Comparison of ENCODE assay signal across 31 cellular contexts in genomic region chr5:142167458-142167857, GRCh38. TPM values are rescaled to one million over a fixed set of nuclear protein-coding genes. Genes with fewer than 3 reads are reported as not detected.
A peak's percentile ranks its signal among the peaks of the same experiment; 100 is the strongest.
DNase-seq lines count a peak whose midpoint lies in the region; ATAC-seq, FAIRE-seq and TF ChIP-seq lines count a peak whose summit lies in the region.
"Had no signal": no experiment of that assay in that cellular context is flagged by ENCODE, and none has a peak within 500 bp of the region (broad histone marks: within the 10 kb centered on the region; RNA-seq: fewer than 3 reads in every experiment).

No MANE protein-coding gene starts in this region.

- H3K4me3 Mint-ChIP-seq in endodermal cell (no peak overlapping the region), type B pancreatic cell (no peak overlapping the region)
- H3K4me3 Mint-ChIP-seq: activated CD4-positive, alpha-beta T cell treated with anti-CD3 and anti-CD28 coated beads, Interleukin-2, amount 10 ng/mL, durations not matched to agents 24 days and 14 days; activated T-helper 1 cell treated with anti-CD3 and anti-CD28 coated beads, Interleukin-12 subunit alpha, Interleukin-12 subunit beta, Interleukin-2, Interleukin-4 antibody, amounts not matched to agents 30 ng/mL and 10 ng/mL and 1 ng/mL, durations not matched to agents 14 hours and 24 hours and 36 hours; central memory CD8-positive, alpha-beta T cell; IgD-negative memory B cell; mesothelial cell of epicardium; naive thymus-derived CD4-positive, alpha-beta T cell had no signal

- no peak overlapping the region for H3K27ac Mint-ChIP-seq in endodermal cell
- no peak overlapping the region for H3K27ac Mint-ChIP-seq in type B pancreatic cell
- H3K27ac Mint-ChIP-seq: activated CD4-positive, alpha-beta T cell treated with anti-CD3 and anti-CD28 coated beads, Interleukin-2, amount 10 ng/mL, durations not matched to agents 24 days and 14 days; activated T-helper 1 cell treated with anti-CD3 and anti-CD28 coated beads, Interleukin-12 subunit alpha, Interleukin-12 subunit beta, Interleukin-2, Interleukin-4 antibody, amounts not matched to agents 30 ng/mL and 10 ng/mL and 1 ng/mL, durations not matched to agents 14 hours and 24 hours and 36 hours; mesothelial cell of epicardium had no signal

- TF ChIP-seq POLR2A in HepG2 (IDR thresholded peaks at IDR 0.05; ENCODE audit: insufficient read depth in 1 of 2, low read depth in 2 of 2, low read length in 2 of 2) (no peak), right lobe of liver (IDR thresholded peaks at IDR 0.05) (no peak)

- H3K27ac ChIP-seq in HepG2 (ENCODE audit: extremely low read length, insufficient read depth, low read length) (no peak overlapping the region), right lobe of liver (no peak overlapping the region), PC-9 (no peak overlapping the region), endodermal cell (ENCODE audit: low read depth, low read length) (no peak overlapping the region)
- H3K27ac ChIP-seq: left lung, testis, vagina had no signal

- DNase-seq in HepG2 (ENCODE audit: low spot score) (no peak), right lobe of liver (no peak), PC-9 (no peak), endodermal cell (peak; percentile 54), type B pancreatic cell (ENCODE audit: extremely low spot score, unreplicated experiment) (no peak)
- DNase-seq in activated CD8-positive, alpha-beta memory T cell treated with anti-CD3 and anti-CD28 coated beads, Interleukin-2, amount 50 U/mL, for 4 hours = no peak
- DNase-seq: activated CD4-positive, alpha-beta T cell treated with anti-CD3 and anti-CD28 coated beads, Interleukin-2, amount 10 ng/mL, durations not matched to agents 24 days and 14 days; activated naive CD4-positive, alpha-beta T cell treated with anti-CD3 and anti-CD28 coated beads, Interleukin-2, amount 50 U/mL, for 16 hours; C1 segment of cervical spinal cord; hypothalamus; left lung; MM.1S; naive thymus-derived CD4-positive, alpha-beta T cell; NCI-H1417 treated with DMSO at 0.1 percent for 48 hours; NCI-H2107; NCI-H446 treated with DMSO at 0.1 percent for 48 hours; occipital lobe; SIG-M5; stimulated activated CD4-positive, alpha-beta T cell treated with anti-CD3 and anti-CD28 coated beads, Interleukin-4, amount 100 ng/mL, for 1 hour; stimulated activated naive CD4-positive, alpha-beta T cell treated with Interleukin-2 at 50 U/mL for 16 hours; T-helper 2 cell; testis had no signal

- H3K79me2 ChIP-seq in HepG2 (ENCODE audit: insufficient read depth, low read length) (no peaks in the 10 kb centered on the region), PC-9 (ENCODE audit: low read depth) (no peaks in the 10 kb centered on the region)

- POLR2A ChIA-PET in HepG2 (lab: Yijun Ruan, JAX) (no interaction called here), PC-9 (lab: Charles Lee; ENCODE audit: unreplicated experiment) (no interaction called here)

- ATAC-seq in HepG2 = no peak
- ATAC-seq in right lobe of liver = no peak
- ATAC-seq in GM18858 (IDR thresholded peaks at IDR 0.05; ENCODE audit: unreplicated experiment) = no peak
- no peak for ATAC-seq in HG03095 (IDR thresholded peaks at IDR 0.05; ENCODE audit: unreplicated experiment)
- ATAC-seq: left lung; naive thymus-derived CD4-positive, alpha-beta T cell had no signal

- H3K9me3 Mint-ChIP-seq in endodermal cell (no peaks in the 10 kb centered on the region), type B pancreatic cell (no peaks in the 10 kb centered on the region)
- H3K9me3 Mint-ChIP-seq: activated CD4-positive, alpha-beta T cell treated with anti-CD3 and anti-CD28 coated beads, Interleukin-2, amount 10 ng/mL, durations not matched to agents 24 days and 14 days; activated T-helper 1 cell treated with anti-CD3 and anti-CD28 coated beads, Interleukin-12 subunit alpha, Interleukin-12 subunit beta, Interleukin-2, Interleukin-4 antibody, amounts not matched to agents 30 ng/mL and 10 ng/mL and 1 ng/mL, durations not matched to agents 14 hours and 24 hours and 36 hours; central memory CD8-positive, alpha-beta T cell; IgD-negative memory B cell; mesothelial cell of epicardium had no signal

- H3K27me3 ChIP-seq in HepG2 (ENCODE audit: control insufficient read depth in 1 of 2, insufficient read depth in 2 of 2, low read length in 2 of 2) (no peaks in the 10 kb centered on the region), right lobe of liver (no peaks in the 10 kb centered on the region), PC-9 (ENCODE audit: insufficient read depth, low read depth) (no peaks in the 10 kb centered on the region), endodermal cell (ENCODE audit: control insufficient read depth, insufficient read depth, low read length, poor library complexity, severe bottlenecking) (no peaks in the 10 kb centered on the region)
- H3K27me3 ChIP-seq: left lung, testis, vagina had no signal

- TF ChIP-seq EP300 in HepG2 (IDR thresholded peaks at IDR 0.05; ENCODE audit: low read depth in 2 of 2, low read length in 2 of 2) = no peak
- no peak for TF ChIP-seq EP300 in HepG2 (CRISPR knock-in tag; IDR thresholded peaks at IDR 0.05; ENCODE audit: borderline replicate concordance)

- H3K9me2 ChIP-seq in PC-9 (ENCODE audit: insufficient read depth) = no peaks in the 10 kb centered on the region

- in situ Hi-C loops in HepG2 (cut with HindIII; ENCODE audit: extremely low pct_ligation_motif_present, low pct_unique_long_range_greater_than_20kb) = loop anchor here (25.0 kb wide), 1 partner anchor 145 kb away; no protein-coding TSS in a partner anchor

- H3K36me3 ChIP-seq in HepG2 (replicated peaks in 1 of 2; ENCODE audit: control insufficient read depth in 1 of 2, insufficient read depth in 2 of 2, low read length in 2 of 2) (no peaks in the 10 kb centered on the region), right lobe of liver (no peaks in the 10 kb centered on the region), PC-9 (ENCODE audit: low read depth) (no peaks in the 10 kb centered on the region), endodermal cell (ENCODE audit: control insufficient read depth, insufficient read depth, low read length) (no peaks in the 10 kb centered on the region)
- H3K36me3 ChIP-seq: HAP-1, left lung, vagina had no signal

- peaks cover 13% of the 10 kb centered on the region; the same call in 1 of the 2 replicates for H3F3A ChIP-seq in PC-9 (ENCODE audit: insufficient read depth, low read depth)

- FAIRE-seq in HepG2 (lab: Jason Lieb, UNC) = no peak
- FAIRE-seq: GM12892 had no signal

- TF ChIP-seq RAD21 in HepG2 (CRISPR knock-in tag; IDR thresholded peaks at IDR 0.05) = no peak

- H3K36me3 Mint-ChIP-seq in endodermal cell (ENCODE audit: low read depth) (peaks cover 2% of the 10 kb centered on the region), type B pancreatic cell (no peaks in the 10 kb centered on the region)
- H3K36me3 Mint-ChIP-seq: IgD-negative memory B cell, mesothelial cell of epicardium had no signal

- H3K4me3 ChIP-seq in HepG2 (replicated peaks in 1 of 3; ENCODE audit: insufficient read depth in 1 of 3, low read depth in 2 of 3, low read length in 3 of 3) = no peak overlapping the region
- H3K4me3 ChIP-seq in right lobe of liver = no peak overlapping the region
- no peak overlapping the region for H3K4me3 ChIP-seq in PC-9
- H3K4me3 ChIP-seq in endodermal cell (ENCODE audit: low read length) = no peak overlapping the region
- H3K4me3 ChIP-seq: HAP-1, left lung, testis, vagina had no signal

- WGBS in HepG2 (ENCODE audit: low lambda C conversion rate) = 96% methylated on average over 6 of the region's 6 CpGs
- 85% methylated on average over 6 of the region's 6 CpGs for WGBS in right lobe of liver (ENCODE audit: insufficient coverage, low coverage, low lambda C conversion rate, missing lambda C conversion rate)
- 97 to 100% methylated on average over 3 to 5 of the region's 6 CpGs for WGBS in endodermal cell (ENCODE audit: insufficient coverage in 1 of 2, insufficient read length in 1 of 2), 2 experiments

- H4K20me1 ChIP-seq in HepG2 (ENCODE audit: insufficient read depth, low read length) (no peaks in the 10 kb centered on the region), PC-9 (ENCODE audit: insufficient read depth) (no peaks in the 10 kb centered on the region)

- H3K4me1 ChIP-seq in HepG2 (ENCODE audit: insufficient read depth, low read length) (peaks cover 66% of the 10 kb centered on the region), right lobe of liver (peaks cover 0 to 3% (median 0%) of the 10 kb centered on the region in 4 donors), PC-9 (replicated peaks; ENCODE audit: insufficient read depth) (peaks cover 29% of the 10 kb centered on the region), endodermal cell (ENCODE audit: control insufficient read depth, insufficient read depth, low read length) (peaks cover 2% of the 10 kb centered on the region)
- H3K4me1 ChIP-seq: HAP-1, left lung, vagina had no signal

- no peak overlapping the region for H3K4me2 ChIP-seq in HepG2 (ENCODE audit: low read depth, low read length)
- no peak overlapping the region for H3K4me2 ChIP-seq in PC-9

- TF ChIP-seq CTCF in HepG2 (CRISPR knock-in tag; IDR thresholded peaks at IDR 0.05) = no peak
- no peak for TF ChIP-seq CTCF in right lobe of liver (IDR thresholded peaks at IDR 0.05)
- peak; percentile 31; the same call in 1 of the 2 replicates for TF ChIP-seq CTCF in PC-9 (conservative IDR thresholded peaks at IDR 0.05)
- peak; percentile 58 for TF ChIP-seq CTCF in endodermal cell (conservative IDR thresholded peaks at IDR 0.05)
- peak; percentile 36 for TF ChIP-seq CTCF in type B pancreatic cell (conservative IDR thresholded peaks at IDR 0.05)

- H3K27me3 Mint-ChIP-seq in endodermal cell (ENCODE audit: insufficient read depth) (no peaks in the 10 kb centered on the region), type B pancreatic cell (no peaks in the 10 kb centered on the region)
- H3K27me3 Mint-ChIP-seq: activated CD4-positive, alpha-beta T cell treated with anti-CD3 and anti-CD28 coated beads, Interleukin-2, amount 10 ng/mL, durations not matched to agents 24 days and 14 days had no signal

- CTCF ChIA-PET in HepG2 (lab: Yijun Ruan, JAX; ENCODE audit: low intra/inter-chr PET ratio, low total read pairs) (no interaction called here), PC-9 (lab: Charles Lee) (interaction anchor here (0.6 kb wide), 2 partner anchors 11 to 12 kb away, joined by 4 read pairs; no protein-coding TSS in a partner anchor)

- BruUV-seq in HepG2 (replicated peaks; lab: Mats Ljungman, UMichigan) = no TSS peak
- no TSS peak for BruUV-seq in PC-9 (replicated peaks; lab: Mats Ljungman, UMichigan)

- H3K9ac ChIP-seq in HepG2 (ENCODE audit: insufficient read depth, low read depth, low read length) (no peak overlapping the region), endodermal cell (ENCODE audit: extremely low read depth, low read length, poor library complexity, severe bottlenecking) (no peak overlapping the region)

- H2AFZ ChIP-seq in HepG2 (ENCODE audit: low read length) = no peak overlapping the region
- H2AFZ ChIP-seq in PC-9 = no peak overlapping the region

- no peaks in the 10 kb centered on the region for H3K9me3 ChIP-seq in HepG2 (ENCODE audit: low read length)
- no peaks in the 10 kb centered on the region for H3K9me3 ChIP-seq in right lobe of liver
- no peaks in the 10 kb centered on the region for H3K9me3 ChIP-seq in PC-9 (ENCODE audit: insufficient read depth, low read depth)
- no peaks in the 10 kb centered on the region for H3K9me3 ChIP-seq in endodermal cell (ENCODE audit: control insufficient read depth, low read length)
- H3K9me3 ChIP-seq: HAP-1, left lung, testis, vagina had no signal

- intact Hi-C loops in HepG2 (cut with micrococcal nuclease; ENCODE audit: unreplicated experiment) (loop anchor here (5.0 kb wide), 3 partner anchors 155 to 380 kb away; no protein-coding TSS in a partner anchor), right lobe of liver (cut with DNase I) (loop anchor here in 1 of 2 donors (10.0 kb wide), 1 partner anchor 377 kb away; no protein-coding TSS in a partner anchor), PC-9 (cut with micrococcal nuclease; ENCODE audit: unreplicated experiment) (loop anchor here (5.0 kb wide), 1 partner anchor 50 kb away; no protein-coding TSS in a partner anchor)

- H3K4me1 Mint-ChIP-seq in endodermal cell (peaks cover 61% of the 10 kb centered on the region), type B pancreatic cell (ENCODE audit: unreplicated experiment) (peaks cover 36% of the 10 kb centered on the region)
- H3K4me1 Mint-ChIP-seq: activated CD4-positive, alpha-beta T cell treated with anti-CD3 and anti-CD28 coated beads, Interleukin-2, amount 10 ng/mL, durations not matched to agents 24 days and 14 days; central memory CD8-positive, alpha-beta T cell; IgD-negative memory B cell had no signal

RNA-seq across cellular contexts. Expression of gene NDFIP1, which starts 58.9 kb away (rescaled TPM):
- 11.9 and 15.7 TPM in 2 replicates for total RNA-seq in HepG2 (2016; rRNA removed; fragmentation: Illumina TruSeq; extraction: Trizol)
- 3.2 and 4.3 TPM in 2 replicates for total RNA-seq in HepG2 (2016; cell fraction: cytosol; rRNA removed; fragmentation: Illumina TruSeq; extraction: Trizol; ENCODE audit: low read depth)
- total RNA-seq in HepG2 (2016; cell fraction: insoluble cytoplasmic fraction; rRNA removed; fragmentation: Illumina TruSeq; extraction: Trizol) = 11.6 and 16.8 TPM in 2 replicates
- total RNA-seq in HepG2 (2016; cell fraction: membrane; rRNA removed; fragmentation: Illumina TruSeq; extraction: Trizol) = 7.2 and 8.1 TPM in 2 replicates
- total RNA-seq in HepG2 (2016; cell fraction: nucleus; rRNA removed; fragmentation: Illumina TruSeq; extraction: Trizol) = 14.9 and 18.8 TPM in 2 replicates
- polyA plus RNA-seq in HepG2 (2011; rRNA removed) = 9.5 and 12.4 TPM in 2 replicates
- 9.0 and 9.5 TPM in 2 replicates for polyA plus RNA-seq in HepG2 (2011; cell fraction: cytosol; rRNA removed)
- polyA plus RNA-seq in HepG2 (2011; cell fraction: nucleus; rRNA removed) = 4.3 and 4.9 TPM in 2 replicates
- 19.8 and 22.3 TPM in 2 replicates for polyA plus RNA-seq in HepG2 (2012)
- 3.2 TPM in 2 replicates for polyA plus RNA-seq in HepG2 (2016; cell fraction: cytosol; fragmentation: Illumina TruSeq; extraction: Trizol; ENCODE audit: low read depth)
- 16.7 and 17.6 TPM in 2 replicates for polyA plus RNA-seq in HepG2 (2016; cell fraction: insoluble cytoplasmic fraction; fragmentation: Illumina TruSeq; extraction: Trizol; ENCODE audit: low read depth)
- 6.9 and 7.0 TPM in 2 replicates for polyA plus RNA-seq in HepG2 (2016; cell fraction: membrane; fragmentation: Illumina TruSeq; extraction: Trizol; ENCODE audit: low read depth)
- polyA plus RNA-seq in HepG2 (2016; cell fraction: nucleus; fragmentation: Illumina TruSeq; extraction: Trizol; ENCODE audit: insufficient read depth, low read depth) = 25.9 and 28.4 TPM in 2 replicates
- polyA minus RNA-seq in HepG2 (2011; rRNA and poly(A)+ RNA removed; ENCODE audit: low replicate concordance) = 9.6 and 10.1 TPM in 2 replicates
- 15.8 and 18.5 TPM in 2 replicates for polyA minus RNA-seq in HepG2 (2011; cell fraction: cytosol; rRNA and poly(A)+ RNA removed)
- polyA minus RNA-seq in HepG2 (2011; cell fraction: nucleus; rRNA and poly(A)+ RNA removed) = 14.2 and 14.9 TPM in 2 replicates
- 10 to 100 TPM; 50.4 to 61.1 (median 57.1) TPM for total RNA-seq in right lobe of liver
- total RNA-seq in PC-9 (2021) = 40.7 and 40.9 TPM in 2 replicates
- total RNA-seq in endodermal cell = 10 to 100 TPM; 46.2 to 49.0 TPM
- polyA plus RNA-seq in endodermal cell (2013, experiment 1 of 2) = 58.5 TPM
- 56.3 TPM for polyA plus RNA-seq in endodermal cell (2013, experiment 2 of 2)
- total RNA-seq in type B pancreatic cell (ENCODE audit: low replicate concordance) = 57.7 and 59.3 TPM in 2 replicates

Comparison
In these comparisons a context has a peak if more than half of its experiments do, and no peak if none do; other contexts are left out.
1. CTCF ChIP-seq: peak in PC-9 (single experiment), endodermal cell (single experiment) and type B pancreatic cell (single experiment); none in HepG2 (single experiment) and right lobe of liver (0 of 4).